27 cellular contexts compared by ENCODE assay signal in the genomic region with DNA sequence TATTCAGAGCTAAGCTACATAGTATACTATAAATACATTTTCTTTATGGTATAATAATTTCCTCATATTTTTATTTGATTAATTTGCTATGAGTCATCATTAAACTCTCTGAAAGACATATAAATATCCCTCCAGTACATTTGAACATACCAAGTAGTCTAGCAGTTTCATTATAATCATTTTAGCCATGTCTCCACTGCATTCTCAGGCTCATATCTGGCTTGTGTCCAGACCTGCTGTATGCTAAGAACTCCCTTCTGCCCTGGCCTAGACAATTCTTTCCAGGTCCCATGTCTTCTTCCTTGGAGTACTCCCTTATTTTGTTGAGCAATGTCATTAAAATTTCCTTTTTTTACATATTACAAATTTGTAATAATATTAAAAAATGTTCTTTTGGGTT. TPM values are rescaled to one million over a fixed set of nuclear protein-coding genes. Genes with fewer than 3 reads are reported as not detected.
DNase-seq lines count a peak whose midpoint lies in the region; ATAC-seq, FAIRE-seq and TF ChIP-seq lines count a peak whose summit lies in the region.
"Had no signal": no experiment of that assay in that cellular context is flagged by ENCODE, and none has a peak within 500 bp of the region (broad histone marks: within the 10 kb centered on the region; RNA-seq: fewer than 3 reads in every experiment).

No MANE protein-coding gene starts in this region.

- H3K4me1 ChIP-seq in A549 (no peaks in the 10 kb centered on the region), HCT116 (ENCODE audit: control insufficient read depth in 1 of 2, insufficient read depth in 2 of 2, low read length in 2 of 2) (no peaks in the 10 kb centered on the region)
- H3K4me1 ChIP-seq: BE2C had no signal

- H3K9ac ChIP-seq in HCT116 (ENCODE audit: low read length): no peak overlapping the region

- CTCF ChIA-PET in A549 (lab: Yijun Ruan, JAX): no interaction called here
- CTCF ChIA-PET in HCT116 (lab: Charles Lee): no interaction called here

- no peak for DNase-seq in A549 (ENCODE audit: low read depth in 1 of 2, low spot score in 1 of 2)
- DNase-seq in HCT116 (ENCODE audit: low read depth, low spot score): no peak
- peak; percentile 39 for DNase-seq in amniotic epithelial cell (ENCODE audit: low read depth)
- DNase-seq in fibroblast of pulmonary artery (ENCODE audit: low read depth): peak; percentile 60
- DNase-seq in HUDEP-2 (lab: John Stamatoyannopoulos, UW; ENCODE audit: unreplicated experiment in 76 of 76): no peak
- DNase-seq in NCI-H1417 (lab: John Stamatoyannopoulos, UW): no peak
- DNase-seq in AG20443 (ENCODE audit: low spot score): no peak
- DNase-seq: BE2C; CD8-positive, alpha-beta memory T cell; DMS53; H9; HFFc6; NCI-H1092; NCI-H1436; NCI-H187; NCI-H2081 treated with DMSO at 0.1 percent for 48 hours; NCI-H2171 treated with DMSO at 0.1 percent for 48 hours; NCI-H446; NCI-H524 treated with DMSO at 0.1 percent for 48 hours; NCI-H774; SHP77; SW 1271 had no signal

- H3K36me3 ChIP-seq in HCT116 (ENCODE audit: control insufficient read depth in 1 of 2, insufficient read depth in 2 of 2, low read length in 2 of 2): no peaks in the 10 kb centered on the region
- H3K36me3 ChIP-seq: BE2C had no signal

- RAD21 ChIA-PET in HCT116 (lab: Charles Lee; ENCODE audit: low non-redundant PET in 1 of 2, low total read pairs in 2 of 2, uncharacterized antibody in 2 of 2, unreplicated experiment in 2 of 2): no interaction called here

- no peak for TF ChIP-seq EP300 in A549 (IDR thresholded peaks at IDR 0.05)

- ATAC-seq in A549 (no peak), HCT116 (no peak), HG03025 (IDR thresholded peaks at IDR 0.05; ENCODE audit: low FRiP score, unreplicated experiment) (no peak)
- ATAC-seq: GM12878, GM23338 had no signal

- H2AFZ ChIP-seq in HCT116 (ENCODE audit: low read depth, low read length, poor library complexity, severe bottlenecking): peak overlapping the region; percentile 2

- TF ChIP-seq CTCF in A549 (IDR thresholded peaks at IDR 0.05) (no peak), HCT116 (IDR thresholded peaks at IDR 0.05 in 2 of 3, conservative IDR thresholded peaks at IDR 0.05 in 1 of 3; ENCODE audit: borderline replicate concordance in 1 of 3, insufficient read depth in 1 of 3, low read depth in 2 of 3, low read length in 2 of 3) (no peak), fibroblast of pulmonary artery (IDR thresholded peaks at IDR 0.05; ENCODE audit: low read length, missing control alignments) (no peak)

- BruUV-seq in HCT116 (replicated peaks; lab: Mats Ljungman, UMichigan): no TSS peak

- intact Hi-C loops in HCT116 (cut with micrococcal nuclease): no loop called here

- no peaks in the 10 kb centered on the region for H3K27me3 ChIP-seq in HCT116 (ENCODE audit: insufficient read depth, low read length)
- H3K27me3 ChIP-seq: BE2C had no signal

- H3K4me3 ChIP-seq in A549 (no peak overlapping the region), HCT116 (replicated peaks in 1 of 2; ENCODE audit: low read depth in 1 of 2, low read length in 2 of 2) (no peak overlapping the region), fibroblast of pulmonary artery (replicated peaks; ENCODE audit: low read depth, low read length) (no peak overlapping the region)
- H3K4me3 ChIP-seq: GM12878, GM23338 had no signal

- no peaks in the 10 kb centered on the region for H3K9me3 ChIP-seq in A549
- no peaks in the 10 kb centered on the region for H3K9me3 ChIP-seq in HCT116 (ENCODE audit: control insufficient read depth in 1 of 2, insufficient read depth in 1 of 2, low read depth in 1 of 2, low read length in 2 of 2)
- H3K9me3 ChIP-seq: BE2C had no signal

- no peaks in the 10 kb centered on the region for H3K9me2 ChIP-seq in HCT116 (ENCODE audit: insufficient read depth)

- TF ChIP-seq RAD21 in A549 (conservative IDR thresholded peaks at IDR 0.05 in 1 of 2, IDR thresholded peaks at IDR 0.05 in 1 of 2) (no peak), HCT116 (IDR thresholded peaks at IDR 0.05; ENCODE audit: low read depth) (no peak)

- no peaks in the 10 kb centered on the region for H3K79me2 ChIP-seq in HCT116 (ENCODE audit: insufficient read depth, low read length)

- H3K4me2 ChIP-seq in A549 (no peak overlapping the region), HCT116 (ENCODE audit: low read length) (no peak overlapping the region)
- H3K4me2 ChIP-seq: GM23338 had no signal

- TF ChIP-seq POLR2A in A549 (IDR thresholded peaks at IDR 0.05; ENCODE audit: low read length) (no peak), HCT116 (IDR thresholded peaks at IDR 0.05; ENCODE audit: borderline replicate concordance, extremely low read depth, insufficient read depth, insufficient read length) (no peak)

- H3K27ac ChIP-seq in A549 (no peak overlapping the region), HCT116 (ENCODE audit: low read depth, low read length) (no peak overlapping the region)
- H3K27ac ChIP-seq: RWPE1 had no signal

- FAIRE-seq in A549 (lab: Jason Lieb, UNC): no peak
- FAIRE-seq: G401.6, GM12878 had no signal

- H4K20me1 ChIP-seq in HCT116 (ENCODE audit: insufficient read depth): no peaks in the 10 kb centered on the region

- POLR2A ChIA-PET in A549 (lab: Yijun Ruan, JAX): interaction anchor here (0.7 kb wide), 1 partner anchor 470 kb away, joined by 7 read pairs; no protein-coding TSS in a partner anchor
- POLR2A ChIA-PET in HCT116 (lab: Charles Lee): no interaction called here

TF ChIP-seq in A549, 52 proteins besides CTCF, POLR2A, EP300 and RAD21:
- no peak for TF ChIP-seq FOSL2 (IDR thresholded peaks at IDR 0.05)
- TF ChIP-seq FOSL2 (CRISPR knock-in tag; IDR thresholded peaks at IDR 0.05): peak; percentile 31; the same call in 1 of the 2 replicates
- TF ChIP-seq, protein P1, sequence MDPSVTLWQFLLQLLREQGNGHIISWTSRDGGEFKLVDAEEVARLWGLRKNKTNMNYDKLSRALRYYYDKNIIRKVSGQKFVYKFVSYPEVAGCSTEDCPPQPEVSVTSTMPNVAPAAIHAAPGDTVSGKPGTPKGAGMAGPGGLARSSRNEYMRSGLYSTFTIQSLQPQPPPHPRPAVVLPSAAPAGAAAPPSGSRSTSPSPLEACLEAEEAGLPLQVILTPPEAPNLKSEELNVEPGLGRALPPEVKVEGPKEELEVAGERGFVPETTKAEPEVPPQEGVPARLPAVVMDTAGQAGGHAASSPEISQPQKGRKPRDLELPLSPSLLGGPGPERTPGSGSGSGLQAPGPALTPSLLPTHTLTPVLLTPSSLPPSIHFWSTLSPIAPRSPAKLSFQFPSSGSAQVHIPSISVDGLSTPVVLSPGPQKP (IDR thresholded peaks at IDR 0.05; ENCODE audit: low read depth, low read length): no peak
- TF ChIP-seq KDM5A (IDR thresholded peaks at IDR 0.05): no peak
- TF ChIP-seq CHD2 (IDR thresholded peaks at IDR 0.05; ENCODE audit: low read length, partially characterized antibody): no peak
- no peak for TF ChIP-seq KDM1A (IDR thresholded peaks at IDR 0.05; ENCODE audit: low read depth)

TF ChIP-seq in HCT116, 20 proteins besides CTCF, POLR2A, EP300 and RAD21:
- TF ChIP-seq, protein P2, sequence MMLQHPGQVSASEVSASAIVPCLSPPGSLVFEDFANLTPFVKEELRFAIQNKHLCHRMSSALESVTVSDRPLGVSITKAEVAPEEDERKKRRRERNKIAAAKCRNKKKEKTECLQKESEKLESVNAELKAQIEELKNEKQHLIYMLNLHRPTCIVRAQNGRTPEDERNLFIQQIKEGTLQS (IDR thresholded peaks at IDR 0.05): no peak
- TF ChIP-seq EZH2 (IDR thresholded peaks at IDR 0.05): no peak
TF ChIP-seq in HCT116: peak in this region for 0.

RNA-seq across cellular contexts. Expression of a gene that starts 16.6 kb away (rescaled TPM):
- polyA plus RNA-seq in A549 (2011; rRNA removed) (137 and 150 TPM in 2 replicates), A549 (2017; fragmentation: RNase III; extraction: RNeasy Plus Mini Kit Qiagen cat#74134 plus additional on column Dnase treatment) (87.6 to 94.7 TPM (median 88.1 TPM) in 3 replicates)
- 51.4 and 52.5 TPM in 2 replicates for polyA plus RNA-seq in A549 (2012; cell fraction: cytosol; rRNA removed)
- polyA plus RNA-seq in A549 (2012; cell fraction: nucleus; rRNA removed): 33.9 and 55.7 TPM in 2 replicates
- 51.2 and 51.8 TPM in 2 replicates for polyA minus RNA-seq in A549 (2011; rRNA and poly(A)+ RNA removed)
- total RNA-seq in HCT116 (2021; ENCODE audit: unreplicated experiment): 39.4 TPM
- polyA plus RNA-seq in HCT116 (2012): 31.6 and 34.2 TPM in 2 replicates

Comparison
In these comparisons a context has a peak if more than half of its experiments do, and no peak if none do; other contexts are left out.
1. DNase-seq: peak in amniotic epithelial cell (single experiment) and fibroblast of pulmonary artery (single experiment); none in A549 (0 of 2), HCT116 (single experiment), HUDEP-2 (0 of 76), NCI-H1417 (0 of 3) and AG20443 (single experiment).